19 cellular contexts compared by ENCODE assay signal in the genomic region with DNA sequence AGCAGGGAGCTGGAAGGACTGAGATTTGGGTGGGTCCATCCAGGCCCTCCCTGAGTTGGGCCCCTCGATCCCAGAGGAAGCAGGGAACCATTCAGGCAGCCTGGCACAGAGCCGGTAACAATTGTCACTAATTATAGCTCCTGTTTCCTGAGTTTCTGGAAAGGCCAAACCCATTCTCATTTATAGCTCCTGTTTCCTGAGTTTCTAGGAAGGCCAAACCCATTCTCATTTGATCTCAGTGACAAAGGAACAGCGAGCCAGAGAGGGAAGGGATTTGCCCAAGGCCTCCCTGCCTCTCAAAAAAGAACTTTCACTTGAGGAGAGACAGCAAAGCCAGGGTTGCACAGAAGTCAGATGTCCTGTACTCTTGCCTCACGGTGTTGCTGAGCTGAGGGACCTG.
A peak's percentile ranks its signal among the peaks of the same experiment; 100 is the strongest.
DNase-seq lines count a peak whose midpoint lies in the region; ATAC-seq and TF ChIP-seq lines count a peak whose summit lies in the region.
"Had no signal": no experiment of that assay in that cellular context is flagged by ENCODE, and none has a peak within 500 bp of the region (broad histone marks: within the 10 kb centered on the region; RNA-seq: fewer than 3 reads in every experiment).

No MANE protein-coding gene starts in this region.

- no peak for TF ChIP-seq POLR2A in spleen (IDR thresholded peaks at IDR 0.05)

- H3K27me3 ChIP-seq in heart right ventricle (no peaks in the 10 kb centered on the region), spleen (replicated peaks in 1 of 7) (no peaks in the 10 kb centered on the region), MM.1S (replicated peaks; ENCODE audit: insufficient read depth, low read length) (no peaks in the 10 kb centered on the region)
- H3K27me3 ChIP-seq: breast epithelium had no signal

- peak overlapping the region in 7 of 10 donors; percentile 20 to 75 (median 55) for H3K27ac ChIP-seq in heart right ventricle
- peak overlapping the region in 5 of 8 donors; percentile 8 to 54 (median 43) for H3K27ac ChIP-seq in spleen
- no peak overlapping the region for H3K27ac ChIP-seq in MM.1S (ENCODE audit: low read length)
- H3K27ac ChIP-seq: breast epithelium had no signal

- H3F3A ChIP-seq in MM.1S (ENCODE audit: insufficient read depth, low read length): no peaks in the 10 kb centered on the region

- H3K79me2 ChIP-seq in MM.1S (ENCODE audit: low read length): no peaks in the 10 kb centered on the region

- H3K9me3 Mint-ChIP-seq in osteocyte (ENCODE audit: unreplicated experiment): peaks cover 37% of the 10 kb centered on the region

- 5% methylated on average over 4 of the region's 4 CpGs for WGBS in heart right ventricle, 2 donors
- WGBS in spleen, 5 donors: 11 to 18% (median 18%) methylated on average over 4 of the region's 4 CpGs

- TF ChIP-seq CTCF in heart right ventricle (IDR thresholded peaks at IDR 0.05) (no peak), spleen (IDR thresholded peaks at IDR 0.05 in 8 of 11, conservative IDR thresholded peaks at IDR 0.05 in 3 of 11) (no peak), MM.1S (IDR thresholded peaks at IDR 0.05; ENCODE audit: low read length) (no peak), osteocyte (IDR thresholded peaks at IDR 0.05) (no peak)

- no peak overlapping the region for H3K27ac Mint-ChIP-seq in osteocyte (ENCODE audit: unreplicated experiment)
- H3K27ac Mint-ChIP-seq: activated T-cell treated with anti-CD3 and anti-CD28 coated beads, Interleukin-2, amount 50 U/mL, for 24 hours; natural killer cell; T-cell had no signal

- no peak overlapping the region for H2AFZ ChIP-seq in MM.1S (ENCODE audit: low read length)

- H3K9me2 ChIP-seq in MM.1S (replicated peaks; ENCODE audit: insufficient read depth, low read length): no peaks in the 10 kb centered on the region

- H3K27me3 Mint-ChIP-seq in osteocyte (ENCODE audit: unreplicated experiment): no peaks in the 10 kb centered on the region
- H3K27me3 Mint-ChIP-seq: activated T-cell treated with anti-CD3 and anti-CD28 coated beads, Interleukin-2, amount 50 U/mL, for 24 hours; T-cell had no signal

- H3K4me1 ChIP-seq in heart right ventricle (peaks cover 0 to 35% (median 29%) of the 10 kb centered on the region in 9 donors), spleen (peaks cover 4 to 17% (median 9%) of the 10 kb centered on the region in 6 donors), MM.1S (ENCODE audit: low read length) (no peaks in the 10 kb centered on the region)
- H3K4me1 ChIP-seq: breast epithelium, Caco-2 had no signal

- no peak overlapping the region for H3K4me3 Mint-ChIP-seq in osteocyte (ENCODE audit: unreplicated experiment)
- H3K4me3 Mint-ChIP-seq: activated T-cell treated with anti-CD3 and anti-CD28 coated beads, Interleukin-2, amount 50 U/mL, for 24 hours; natural killer cell; T-cell had no signal

- H3K9me3 ChIP-seq in heart right ventricle: peaks cover 0 to 3% (median 0%) of the 10 kb centered on the region in 11 donors
- H3K9me3 ChIP-seq in spleen: peaks cover 0 to 12% (median 2%) of the 10 kb centered on the region in 8 donors
- H3K9me3 ChIP-seq in MM.1S (replicated peaks; ENCODE audit: insufficient read depth, low read length): no peaks in the 10 kb centered on the region
- H3K9me3 ChIP-seq: breast epithelium, Caco-2 had no signal

- H3K4me3 ChIP-seq in heart right ventricle: no peak overlapping the region
- H3K4me3 ChIP-seq in spleen: no peak overlapping the region
- no peak overlapping the region for H3K4me3 ChIP-seq in MM.1S (ENCODE audit: low read length)
- H3K4me3 ChIP-seq: breast epithelium had no signal

- H4K20me1 ChIP-seq in MM.1S (ENCODE audit: insufficient read depth, low read length): no peaks in the 10 kb centered on the region

- peak; percentile 75 to 97 (median 94) for ATAC-seq in heart right ventricle
- ATAC-seq: natural killer cell, PC-3, T-cell had no signal

- no peak overlapping the region for H3K9ac ChIP-seq in MM.1S (ENCODE audit: low read length)

- H3K36me3 Mint-ChIP-seq in osteocyte (ENCODE audit: unreplicated experiment): no peaks in the 10 kb centered on the region
- H3K36me3 Mint-ChIP-seq: natural killer cell, T-cell had no signal

- H3K4me1 Mint-ChIP-seq in osteocyte (ENCODE audit: unreplicated experiment): no peaks in the 10 kb centered on the region
- H3K4me1 Mint-ChIP-seq: natural killer cell, T-cell had no signal

- no peak overlapping the region for H3K4me2 ChIP-seq in MM.1S (ENCODE audit: low read depth, low read length)

- intact Hi-C loops in heart right ventricle (cut with DNase I) (loop anchor here in 2 of 10 donors (1.0 to 10.0 kb wide), 2 partner anchors 96 to 101 kb away; no protein-coding TSS in a partner anchor), spleen (cut with DNase I; ENCODE audit: low total_unique reads) (no loop called here)

- H3K36me3 ChIP-seq in heart right ventricle: no peaks in the 10 kb centered on the region
- H3K36me3 ChIP-seq in spleen: no peaks in the 10 kb centered on the region
- H3K36me3 ChIP-seq in MM.1S (replicated peaks; ENCODE audit: insufficient read depth, low read length): no peaks in the 10 kb centered on the region
- H3K36me3 ChIP-seq: breast epithelium had no signal

- peak; percentile 67 for DNase-seq in DMS153 treated with DMSO at 0.1 percent for 48 hours (lab: John Stamatoyannopoulos, UW; ENCODE audit: unreplicated experiment)
- peak; percentile 88 for DNase-seq in NCI-H2081 treated with DMSO at 0.1 percent for 48 hours (lab: John Stamatoyannopoulos, UW)
- peak; percentile 47 to 85 for DNase-seq in heart right ventricle
- no peak for DNase-seq in spleen
- DNase-seq in MM.1S: no peak
- DNase-seq in NCI-H146 (lab: John Stamatoyannopoulos, UW): no peak
- DNase-seq in osteocyte (ENCODE audit: extremely low spot score, unreplicated experiment): no peak
- DNase-seq: activated T-cell treated with anti-CD3 and anti-CD28 coated beads, Interleukin-2, amount 50 U/mL, for 24 hours; Caco-2; cortex of kidney; kidney glomerular epithelial cell; natural killer cell; NCI-H2171 treated with DMSO at 0.1 percent for 48 hours; NCI-H526 treated with DMSO at 0.1 percent for 48 hours; PC-3; SIG-M5; substantia nigra; T-cell had no signal

Comparison
In these comparisons a context has a peak if more than half of its experiments do, and no peak if none do; other contexts are left out.
1. DNase-seq: peak in DMS153 treated with DMSO at 0.1 percent for 48 hours (single experiment), NCI-H2081 treated with DMSO at 0.1 percent for 48 hours (single experiment) and heart right ventricle (2 of 2); none in spleen (single experiment), MM.1S (single experiment), NCI-H146 (single experiment) and osteocyte (single experiment).